ENCODE assay signal across 7 cellular contexts in the genomic region with DNA sequence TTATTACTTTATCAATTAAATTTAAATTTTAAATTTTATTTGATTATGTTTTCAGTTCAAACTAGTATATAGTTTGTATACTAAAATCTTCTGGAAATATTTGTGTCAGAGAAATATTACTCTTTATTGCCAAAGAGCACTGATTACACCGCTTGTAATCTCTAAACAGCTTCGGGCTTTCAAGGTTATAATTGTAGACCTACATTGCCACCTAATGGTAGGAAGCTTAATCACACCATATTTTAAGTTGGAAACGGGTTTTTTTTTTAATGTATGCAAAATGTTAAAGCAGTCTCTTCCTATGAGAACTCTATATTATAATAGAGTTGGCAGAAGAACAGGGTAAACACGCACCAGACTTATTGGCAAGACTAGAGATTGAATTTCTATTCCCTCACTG. TPM values are rescaled to one million over a fixed set of nuclear protein-coding genes. Genes with fewer than 3 reads are reported as not detected.
DNase-seq lines count a peak whose midpoint lies in the region; ATAC-seq, FAIRE-seq and TF ChIP-seq lines count a peak whose summit lies in the region.

No MANE protein-coding gene starts in this region.

- no peaks in the 10 kb centered on the region for H3K4me1 ChIP-seq in GM23338 (ENCODE audit: insufficient read depth)
- H3K4me1 ChIP-seq in HepG2 (ENCODE audit: insufficient read depth, low read length): peaks cover 8% of the 10 kb centered on the region

- no TSS peak for BruUV-seq in HepG2 (replicated peaks; lab: Mats Ljungman, UMichigan)

- H3K4me3 Mint-ChIP-seq in GM23338: no peak overlapping the region

- CTCF ChIA-PET in HepG2 (lab: Yijun Ruan, JAX; ENCODE audit: low intra/inter-chr PET ratio, low total read pairs): interaction anchor here (0.8 to 3.3 kb wide), 4 partner anchors 97 to 265 kb away, joined by 3 to 27 read pairs (median 8); no protein-coding TSS in a partner anchor

- H2AFZ ChIP-seq in GM23338 (no peak overlapping the region), HepG2 (ENCODE audit: low read length) (no peak overlapping the region)

- TF ChIP-seq POLR2A in HepG2 (IDR thresholded peaks at IDR 0.05; ENCODE audit: insufficient read depth in 1 of 2, low read depth in 2 of 2, low read length in 2 of 2): no peak

- TF ChIP-seq CTCF in GM23338 (conservative IDR thresholded peaks at IDR 0.05; ENCODE audit: low read depth in 2 of 2): peak; percentile 60 to 75
- peak; percentile 35 for TF ChIP-seq CTCF in bronchial epithelial cell (IDR thresholded peaks at IDR 0.05; ENCODE audit: insufficient read depth, low read length, severe bottlenecking)
- TF ChIP-seq CTCF in HepG2 (CRISPR knock-in tag; IDR thresholded peaks at IDR 0.05): peak; percentile 61

- WGBS in HepG2 (ENCODE audit: low lambda C conversion rate): under 1% methylated on average over 4 of the region's 4 CpGs

- in situ Hi-C loops in HepG2 (cut with HindIII; ENCODE audit: extremely low pct_ligation_motif_present, low pct_unique_long_range_greater_than_20kb): loop anchor here (5.0 kb wide), 1 partner anchor 246 kb away; no protein-coding TSS in a partner anchor

- H3K27me3 ChIP-seq in GM23338 (ENCODE audit: insufficient read depth): no peaks in the 10 kb centered on the region
- H3K27me3 ChIP-seq in bronchial epithelial cell (ENCODE audit: control insufficient read depth, insufficient read depth, low read length): no peaks in the 10 kb centered on the region
- no peaks in the 10 kb centered on the region for H3K27me3 ChIP-seq in HepG2 (ENCODE audit: control insufficient read depth in 1 of 2, insufficient read depth in 2 of 2, low read length in 2 of 2)

- intact Hi-C loops in HepG2 (cut with micrococcal nuclease; ENCODE audit: unreplicated experiment): loop anchor here (1.0 to 5.0 kb wide), 4 partner anchors 228 to 371 kb away; no protein-coding TSS in a partner anchor

- peaks cover 7% of the 10 kb centered on the region for H3K27me3 Mint-ChIP-seq in GM23338 (ENCODE audit: insufficient read depth, low read depth, poor library complexity)

- H3K36me3 ChIP-seq in GM23338 (ENCODE audit: insufficient read depth) (no peaks in the 10 kb centered on the region), bronchial epithelial cell (ENCODE audit: control insufficient read depth, insufficient read depth, low read length) (no peaks in the 10 kb centered on the region), HepG2 (replicated peaks in 1 of 2; ENCODE audit: control insufficient read depth in 1 of 2, insufficient read depth in 2 of 2, low read length in 2 of 2) (no peaks in the 10 kb centered on the region)

- peaks cover 12% of the 10 kb centered on the region for H3K9me3 Mint-ChIP-seq in GM23338

- no peak overlapping the region for H3K27ac Mint-ChIP-seq in GM23338

- H3K9ac ChIP-seq in HepG2 (ENCODE audit: insufficient read depth, low read depth, low read length): no peak overlapping the region

- FAIRE-seq in bronchial epithelial cell (lab: Jason Lieb, UNC): no peak
- no peak for FAIRE-seq in HepG2 (lab: Jason Lieb, UNC)

- peaks cover 4% of the 10 kb centered on the region; the same call in 2 of the 3 replicates for H3K36me3 Mint-ChIP-seq in GM23338 (ENCODE audit: low read depth)

- no peaks in the 10 kb centered on the region for H3F3A ChIP-seq in GM23338 (replicated peaks; ENCODE audit: low read depth)

- no peaks in the 10 kb centered on the region for H3K4me1 Mint-ChIP-seq in GM23338

- H3K9me2 ChIP-seq in GM23338 (ENCODE audit: insufficient read depth): no peaks in the 10 kb centered on the region

- H3K27ac ChIP-seq in GM23338 (ENCODE audit: low read depth) (no peak overlapping the region), HepG2 (ENCODE audit: extremely low read length, insufficient read depth, low read length) (no peak overlapping the region)

- 0 out of 2 replicates have a peak, but pooled peaks have one; percentile 17 for TF ChIP-seq RAD21 in HepG2 (CRISPR knock-in tag; IDR thresholded peaks at IDR 0.05)

- no peaks in the 10 kb centered on the region for H3K79me2 ChIP-seq in GM23338 (replicated peaks; ENCODE audit: insufficient read depth)
- H3K79me2 ChIP-seq in HepG2 (ENCODE audit: insufficient read depth, low read length): no peaks in the 10 kb centered on the region

- H4K20me1 ChIP-seq in GM23338 (replicated peaks; ENCODE audit: insufficient read depth): no peaks in the 10 kb centered on the region
- no peaks in the 10 kb centered on the region for H4K20me1 ChIP-seq in HepG2 (ENCODE audit: insufficient read depth, low read length)

- H3K4me2 ChIP-seq in GM23338: no peak overlapping the region
- H3K4me2 ChIP-seq in HepG2 (ENCODE audit: low read depth, low read length): no peak overlapping the region

- DNase-seq in GDM1 (lab: John Stamatoyannopoulos, UW): peak; percentile 6
- DNase-seq in GM23338 (ENCODE audit: low spot score): peak; percentile 63
- peak; percentile 6 for DNase-seq in NCI-H2081 treated with DMSO at 0.1 percent for 48 hours (lab: John Stamatoyannopoulos, UW)
- DNase-seq in bronchial epithelial cell (ENCODE audit: low read depth): peak; percentile 51
- DNase-seq in HepG2 (ENCODE audit: low spot score): peak; percentile 32
- no peak for DNase-seq in stimulated activated CD4-positive, alpha-beta T cell treated with anti-CD3 and anti-CD28 coated beads, Interleukin-15, amount 100 ng/mL, for 24 hours

- no peak for TF ChIP-seq EP300 in HepG2 (IDR thresholded peaks at IDR 0.05; ENCODE audit: low read depth in 2 of 2, low read length in 2 of 2)
- no peak for TF ChIP-seq EP300 in HepG2 (CRISPR knock-in tag; IDR thresholded peaks at IDR 0.05; ENCODE audit: borderline replicate concordance)

- H3K4me3 ChIP-seq in GM23338: no peak overlapping the region
- H3K4me3 ChIP-seq in bronchial epithelial cell (ENCODE audit: low read depth, low read length): no peak overlapping the region
- H3K4me3 ChIP-seq in HepG2 (replicated peaks in 1 of 3; ENCODE audit: insufficient read depth in 1 of 3, low read depth in 2 of 3, low read length in 3 of 3): no peak overlapping the region

- POLR2A ChIA-PET in HepG2 (lab: Yijun Ruan, JAX): no interaction called here

- H3K9me3 ChIP-seq in HepG2 (ENCODE audit: low read length): no peaks in the 10 kb centered on the region

- ATAC-seq in GM23338 (no peak), HepG2 (no peak), HG02610 (IDR thresholded peaks at IDR 0.05; ENCODE audit: unreplicated experiment) (no peak)

TF ChIP-seq in GM23338, 12 proteins besides CTCF, POLR2A, EP300 and RAD21:
- TF ChIP-seq ETS1 (IDR thresholded peaks at IDR 0.05): no peak

TF ChIP-seq in HepG2, 621 proteins besides CTCF, POLR2A, EP300 and RAD21 (continues in another document):
- TF ChIP-seq ZNF12 (CRISPR knock-in tag; IDR thresholded peaks at IDR 0.05) (no peak), ZNF225 (CRISPR knock-in tag; IDR thresholded peaks at IDR 0.05) (no peak), SPEN (CRISPR knock-in tag; IDR thresholded peaks at IDR 0.05; ENCODE audit: low read depth) (no peak), ZNF713 (CRISPR knock-in tag; IDR thresholded peaks at IDR 0.05) (no peak), MEIS1 (CRISPR knock-in tag; IDR thresholded peaks at IDR 0.05; ENCODE audit: borderline replicate concordance) (no peak), CBX5 (CRISPR knock-in tag; IDR thresholded peaks at IDR 0.05; ENCODE audit: borderline replicate concordance) (no peak), ADNP (CRISPR knock-in tag; IDR thresholded peaks at IDR 0.05) (no peak)
- TF ChIP-seq, protein P1, sequence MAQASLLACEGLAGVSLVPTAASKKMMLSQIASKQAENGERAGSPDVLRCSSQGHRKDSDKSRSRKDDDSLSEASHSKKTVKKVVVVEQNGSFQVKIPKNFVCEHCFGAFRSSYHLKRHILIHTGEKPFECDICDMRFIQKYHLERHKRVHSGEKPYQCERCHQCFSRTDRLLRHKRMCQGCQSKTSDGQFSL (CRISPR knock-in tag; IDR thresholded peaks at IDR 0.05): no peak
- TF ChIP-seq, protein P2, sequence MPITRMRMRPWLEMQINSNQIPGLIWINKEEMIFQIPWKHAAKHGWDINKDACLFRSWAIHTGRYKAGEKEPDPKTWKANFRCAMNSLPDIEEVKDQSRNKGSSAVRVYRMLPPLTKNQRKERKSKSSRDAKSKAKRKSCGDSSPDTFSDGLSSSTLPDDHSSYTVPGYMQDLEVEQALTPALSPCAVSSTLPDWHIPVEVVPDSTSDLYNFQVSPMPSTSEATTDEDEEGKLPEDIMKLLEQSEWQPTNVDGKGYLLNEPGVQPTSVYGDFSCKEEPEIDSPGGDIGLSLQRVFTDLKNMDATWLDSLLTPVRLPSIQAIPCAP (CRISPR knock-in tag; IDR thresholded peaks at IDR 0.05; ENCODE audit: low read depth): no peak

RNA-seq across cellular contexts. Expression of gene NFXL1, which starts 19.4 kb away (rescaled TPM):
- 31.7 and 38.6 TPM in 2 replicates for total RNA-seq in GM23338 (2014; rRNA removed; shearing (Covaris generic))
- 13.9 and 19.4 TPM in 2 replicates for polyA plus RNA-seq in GM23338 (2016; fragmentation: Nextera tagmentation; extraction: Ambion mirVana)
- total RNA-seq in bronchial epithelial cell: 10.8 and 11.3 TPM in 2 replicates
- total RNA-seq in HepG2 (2016; rRNA removed; fragmentation: Illumina TruSeq; extraction: Trizol): 18.6 and 22.6 TPM in 2 replicates
- 10.5 and 12.7 TPM in 2 replicates for total RNA-seq in HepG2 (2016; cell fraction: cytosol; rRNA removed; fragmentation: Illumina TruSeq; extraction: Trizol; ENCODE audit: low read depth)
- total RNA-seq in HepG2 (2016; cell fraction: insoluble cytoplasmic fraction; rRNA removed; fragmentation: Illumina TruSeq; extraction: Trizol): 21.5 and 21.9 TPM in 2 replicates
- 11.1 and 13.0 TPM in 2 replicates for total RNA-seq in HepG2 (2016; cell fraction: membrane; rRNA removed; fragmentation: Illumina TruSeq; extraction: Trizol)
- total RNA-seq in HepG2 (2016; cell fraction: nucleus; rRNA removed; fragmentation: Illumina TruSeq; extraction: Trizol): 38.2 and 38.6 TPM in 2 replicates
- polyA plus RNA-seq in HepG2 (2011; rRNA removed): 11.5 and 12.0 TPM in 2 replicates
- polyA plus RNA-seq in HepG2 (2011; cell fraction: cytosol; rRNA removed): 5.5 and 7.4 TPM in 2 replicates
- polyA plus RNA-seq in HepG2 (2011; cell fraction: nucleus; rRNA removed): 22.5 and 23.4 TPM in 2 replicates
- polyA plus RNA-seq in HepG2 (2012): 8.7 and 9.1 TPM in 2 replicates
- 1.2 and 1.5 TPM in 2 replicates for polyA plus RNA-seq in HepG2 (2016; cell fraction: cytosol; fragmentation: Illumina TruSeq; extraction: Trizol; ENCODE audit: low read depth)
- polyA plus RNA-seq in HepG2 (2016; cell fraction: insoluble cytoplasmic fraction; fragmentation: Illumina TruSeq; extraction: Trizol; ENCODE audit: low read depth): 17.3 and 18.1 TPM in 2 replicates
- polyA plus RNA-seq in HepG2 (2016; cell fraction: membrane; fragmentation: Illumina TruSeq; extraction: Trizol; ENCODE audit: low read depth): 2.8 and 2.9 TPM in 2 replicates
- 34.3 and 36.7 TPM in 2 replicates for polyA plus RNA-seq in HepG2 (2016; cell fraction: nucleus; fragmentation: Illumina TruSeq; extraction: Trizol; ENCODE audit: insufficient read depth, low read depth)
- polyA minus RNA-seq in HepG2 (2011; rRNA and poly(A)+ RNA removed; ENCODE audit: low replicate concordance): 23.7 and 24.6 TPM in 2 replicates
- polyA minus RNA-seq in HepG2 (2011; cell fraction: cytosol; rRNA and poly(A)+ RNA removed): 14.9 and 17.5 TPM in 2 replicates
- 87.3 and 107 TPM in 2 replicates for polyA minus RNA-seq in HepG2 (2011; cell fraction: nucleus; rRNA and poly(A)+ RNA removed)
